In the genomic region with DNA sequence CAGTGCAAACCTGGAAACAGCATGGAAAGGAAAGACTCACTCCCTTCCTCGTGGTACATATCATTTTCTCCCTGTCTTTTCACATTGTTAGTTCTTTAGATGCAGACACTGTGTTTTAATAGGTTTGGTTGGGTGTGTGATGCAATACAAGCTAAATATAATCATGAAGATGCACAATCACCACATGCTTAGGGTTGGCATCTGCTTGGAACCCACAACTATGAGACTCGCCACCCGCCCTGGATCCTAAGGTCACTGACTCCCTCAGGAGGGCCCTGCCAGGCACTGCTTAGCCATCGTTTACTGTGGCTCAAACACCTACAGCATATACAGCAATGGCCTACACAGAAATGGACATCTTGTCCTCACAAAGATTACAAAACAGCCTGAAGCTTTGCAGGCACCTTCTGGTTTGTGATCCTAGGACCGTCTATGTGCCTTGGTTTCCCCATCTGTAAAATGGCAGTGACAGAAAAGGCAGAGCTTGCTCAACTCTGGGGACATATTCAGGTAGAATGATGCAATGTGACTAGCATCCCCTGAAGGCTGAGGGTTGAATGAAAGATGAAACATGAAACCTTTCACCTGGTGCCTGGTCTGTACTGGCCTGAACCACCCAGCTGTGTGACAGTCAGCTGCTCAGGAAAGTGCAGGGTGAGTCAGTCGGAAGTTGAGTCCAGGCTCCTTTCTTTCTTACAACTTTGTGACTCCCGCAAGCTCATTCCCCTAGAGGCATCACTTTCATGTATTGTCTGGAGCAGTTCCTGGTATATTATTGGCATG, we compare ENCODE assay signal across 10 cellular contexts.
DNase-seq lines count a peak whose midpoint lies in the region; ATAC-seq and TF ChIP-seq lines count a peak whose summit lies in the region.
"Had no signal": no experiment of that assay in that cellular context is flagged by ENCODE, and none has a peak within 500 bp of the region (broad histone marks: within the 10 kb centered on the region; RNA-seq: fewer than 3 reads in every experiment).

No MANE protein-coding gene starts in this region.

- BruUV-seq in mammary epithelial cell (replicated peaks; lab: Mats Ljungman, UMichigan), result no TSS peak

- intact Hi-C loops in mammary epithelial cell (cut with micrococcal nuclease), result loop anchor here (1.0 kb wide), 1 partner anchor 13 kb away; no protein-coding TSS in a partner anchor

- no peaks in the 10 kb centered on the region for H3K9me2 ChIP-seq in SK-N-SH

- 0 out of 2 replicates have a peak overlapping the region, but pooled peaks have one; percentile 40 for H2AFZ ChIP-seq in SK-N-SH (ENCODE audit: low read depth)
- H2AFZ ChIP-seq in mammary epithelial cell (ENCODE audit: low read depth, low read length), result no peak overlapping the region
- no peak overlapping the region for H2AFZ ChIP-seq in smooth muscle cell (ENCODE audit: low read depth)

- H3K4me3 ChIP-seq in SK-N-SH (ENCODE audit: low read depth in 2 of 2, low read length in 1 of 2), result no peak overlapping the region
- H3K4me3 ChIP-seq in mammary epithelial cell (replicated peaks in 1 of 3; ENCODE audit: insufficient read depth in 1 of 3, low read depth in 2 of 3, low read length in 3 of 3), result no peak overlapping the region
- H3K4me3 ChIP-seq in smooth muscle cell, result no peak overlapping the region
- H3K4me3 ChIP-seq: stomach had no signal

- H3K27ac ChIP-seq in SK-N-SH (ENCODE audit: low read depth in 2 of 2, low read length in 1 of 2) (no peak overlapping the region), mammary epithelial cell (ENCODE audit: insufficient read depth, low read depth, low read length) (no peak overlapping the region), smooth muscle cell (ENCODE audit: low read depth) (peak overlapping the region; percentile 34)
- H3K27ac ChIP-seq: stomach had no signal

- H3K9ac ChIP-seq in SK-N-SH, result no peak overlapping the region
- H3K9ac ChIP-seq in mammary epithelial cell (ENCODE audit: insufficient read depth, low read length), result no peak overlapping the region
- no peak overlapping the region for H3K9ac ChIP-seq in smooth muscle cell (ENCODE audit: low read depth)

- H3K4me1 ChIP-seq in SK-N-SH (ENCODE audit: control insufficient read depth in 1 of 2, insufficient read depth in 2 of 2, low read depth in 1 of 2, low read length in 1 of 2) (peaks cover 5 to 6% of the 10 kb centered on the region in 2 experiments; a peak in 2 of 4 replicates), mammary epithelial cell (ENCODE audit: insufficient read depth, low read length) (peaks cover 36% of the 10 kb centered on the region), smooth muscle cell (ENCODE audit: low read depth) (peaks cover 21% of the 10 kb centered on the region)

- no peak for DNase-seq in SK-N-SH
- DNase-seq in NCI-H2029 treated with DMSO at 0.1 percent for 48 hours (lab: John Stamatoyannopoulos, UW), result peak; percentile 4
- peak; percentile 92 for DNase-seq in mammary epithelial cell
- DNase-seq in smooth muscle cell (lab: John Stamatoyannopoulos, UW; ENCODE audit: unreplicated experiment), result no peak
- DNase-seq in NCI-H2081 treated with DMSO at 0.1 percent for 48 hours (lab: John Stamatoyannopoulos, UW), result no peak
- no peak for DNase-seq in activated CD4-positive, alpha-beta T cell treated with anti-CD3 and anti-CD28 coated beads, Interleukin-2, amount 50 U/mL, for 48 hours
- DNase-seq: hippocampal formation, stomach had no signal

- no peaks in the 10 kb centered on the region for H3K27me3 ChIP-seq in SK-N-SH (ENCODE audit: insufficient read depth)
- no peaks in the 10 kb centered on the region for H3K27me3 ChIP-seq in mammary epithelial cell (ENCODE audit: insufficient read depth, low read length)
- H3K27me3 ChIP-seq in smooth muscle cell (ENCODE audit: low read depth), result no peaks in the 10 kb centered on the region

- in situ Hi-C loops in mammary epithelial cell (cut with MboI; ENCODE audit: low sequenced_read_pairs in 2 of 2), result no loop called here

- no peak for ATAC-seq in SK-N-SH treated with all-trans-retinoic acid at 6 μM for 48 hours
- no peak for ATAC-seq in GM18517 (IDR thresholded peaks at IDR 0.05; ENCODE audit: unreplicated experiment)

- no peak overlapping the region for H3K4me2 ChIP-seq in SK-N-SH
- H3K4me2 ChIP-seq in mammary epithelial cell (ENCODE audit: insufficient read depth, low read depth, low read length), result no peak overlapping the region
- H3K4me2 ChIP-seq in smooth muscle cell, result no peak overlapping the region

- H3F3A ChIP-seq in SK-N-SH (replicated peaks; ENCODE audit: insufficient read depth), result peaks cover 3% of the 10 kb centered on the region
- H3F3A ChIP-seq in smooth muscle cell (ENCODE audit: low read depth), result peaks cover 7% of the 10 kb centered on the region

- H4K20me1 ChIP-seq in SK-N-SH (ENCODE audit: insufficient read depth) (no peaks in the 10 kb centered on the region), mammary epithelial cell (ENCODE audit: insufficient read depth, low read length) (no peaks in the 10 kb centered on the region), smooth muscle cell (ENCODE audit: low read depth) (no peaks in the 10 kb centered on the region)

- WGBS in SK-N-SH (ENCODE audit: low lambda C conversion rate), result 85% methylated on average over 7 of the region's 7 CpGs
- 52% methylated on average over 7 of the region's 7 CpGs for WGBS in mammary epithelial cell (ENCODE audit: low coverage, missing lambda C conversion rate)
- 53% methylated on average over 7 of the region's 7 CpGs for WGBS in smooth muscle cell (ENCODE audit: low lambda C conversion rate)

- H3K9me3 ChIP-seq in SK-N-SH, result no peaks in the 10 kb centered on the region
- H3K9me3 ChIP-seq in mammary epithelial cell (replicated peaks; ENCODE audit: insufficient read depth, low read length), result no peaks in the 10 kb centered on the region
- H3K9me3 ChIP-seq in smooth muscle cell (replicated peaks; ENCODE audit: low read depth), result no peaks in the 10 kb centered on the region
- H3K9me3 ChIP-seq: stomach had no signal

- POLR2A ChIA-PET in SK-N-SH (lab: Yijun Ruan, JAX), result no interaction called here

- TF ChIP-seq EP300 in SK-N-SH (IDR thresholded peaks at IDR 0.05; ENCODE audit: borderline replicate concordance in 1 of 2, low read depth in 1 of 2, low read length in 1 of 2), result no peak

- H3K36me3 ChIP-seq in SK-N-SH (replicated peaks in 1 of 2; ENCODE audit: control insufficient read depth in 1 of 2, insufficient read depth in 2 of 2, low read length in 1 of 2) (no peaks in the 10 kb centered on the region), mammary epithelial cell (ENCODE audit: insufficient read depth, low read length) (no peaks in the 10 kb centered on the region), smooth muscle cell (ENCODE audit: low read depth) (no peaks in the 10 kb centered on the region)
- H3K36me3 ChIP-seq: stomach had no signal

- no peak for TF ChIP-seq RAD21 in SK-N-SH (IDR thresholded peaks at IDR 0.05; ENCODE audit: low read length)

- TF ChIP-seq CTCF in SK-N-SH (IDR thresholded peaks at IDR 0.05), result no peak
- no peak for TF ChIP-seq CTCF in mammary epithelial cell (conservative IDR thresholded peaks at IDR 0.05 in 1 of 2, IDR thresholded peaks at IDR 0.05 in 1 of 2; ENCODE audit: extremely low read depth in 1 of 2, insufficient read depth in 1 of 2, low read depth in 1 of 2, low read length in 2 of 2)
- no peak for TF ChIP-seq CTCF in smooth muscle cell (IDR thresholded peaks at IDR 0.05; ENCODE audit: borderline replicate concordance, insufficient read depth, poor library complexity, severe bottlenecking)

- no peaks in the 10 kb centered on the region for H3K79me2 ChIP-seq in SK-N-SH (ENCODE audit: insufficient read depth)
- H3K79me2 ChIP-seq in mammary epithelial cell (ENCODE audit: insufficient read depth, low read length), result no peaks in the 10 kb centered on the region
- H3K79me2 ChIP-seq in smooth muscle cell (ENCODE audit: low read depth), result no peaks in the 10 kb centered on the region

- CTCF ChIA-PET in SK-N-SH (lab: Yijun Ruan, JAX) (interaction anchor here (1.0 to 1.6 kb wide), 2 partner anchors 22 to 54 kb away, joined by 3 read pairs; no protein-coding TSS in a partner anchor), mammary epithelial cell (lab: Charles Lee; ENCODE audit: low non-redundant PET) (no interaction called here)

- dilution Hi-C loops in mammary epithelial cell (cut with HindIII; ENCODE audit: low sequenced_read_pairs), result no loop called here

TF ChIP-seq in SK-N-SH, 30 proteins besides CTCF, POLR2A, EP300 and RAD21:
- TF ChIP-seq FOSL2 (IDR thresholded peaks at IDR 0.05; ENCODE audit: borderline replicate concordance, low read depth) (peak; percentile 11; the same call in 1 of the 2 replicates), EZH2phosphoT487 (IDR thresholded peaks at IDR 0.05; ENCODE audit: borderline replicate concordance, low read depth) (no peak), TCF12 (IDR thresholded peaks at IDR 0.05) (peak; percentile 40; the same call in 1 of the 2 replicates)

TF ChIP-seq in SK-N-SH treated with all-trans-retinoic acid at 6 μM for 48 hours, 23 proteins besides CTCF, POLR2A, EP300 and RAD21:
- TF ChIP-seq, protein P1, sequence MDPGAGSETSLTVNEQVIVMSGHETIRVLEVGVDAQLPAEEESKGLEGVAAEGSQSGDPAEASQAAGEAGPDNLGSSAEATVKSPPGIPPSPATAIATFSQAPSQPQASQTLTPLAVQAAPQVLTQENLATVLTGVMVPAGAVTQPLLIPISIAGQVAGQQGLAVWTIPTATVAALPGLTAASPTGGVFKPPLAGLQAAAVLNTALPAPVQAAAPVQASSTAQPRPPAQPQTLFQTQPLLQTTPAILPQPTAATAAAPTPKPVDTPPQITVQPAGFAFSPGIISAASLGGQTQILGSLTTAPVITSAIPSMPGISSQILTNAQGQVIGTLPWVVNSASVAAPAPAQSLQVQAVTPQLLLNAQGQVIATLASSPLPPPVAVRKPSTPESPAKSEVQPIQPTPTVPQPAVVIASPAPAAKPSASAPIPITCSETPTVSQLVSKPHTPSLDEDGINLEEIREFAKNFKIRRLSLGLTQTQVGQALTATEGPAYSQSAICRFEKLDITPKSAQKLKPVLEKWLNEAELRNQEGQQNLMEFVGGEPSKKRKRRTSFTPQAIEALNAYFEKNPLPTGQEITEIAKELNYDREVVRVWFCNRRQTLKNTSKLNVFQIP (CRISPR knock-in tag; IDR thresholded peaks at IDR 0.05; ENCODE audit: borderline replicate concordance, low read depth), result no peak
- TF ChIP-seq ZNF565 (CRISPR knock-in tag; conservative IDR thresholded peaks at IDR 0.05; ENCODE audit: low read depth) (no peak), TOX (CRISPR knock-in tag; IDR thresholded peaks at IDR 0.05; ENCODE audit: borderline replicate concordance) (no peak)

Comparison
In these comparisons a context has a peak if more than half of its experiments do, and no peak if none do; other contexts are left out.
1. DNase-seq: peak in NCI-H2029 treated with DMSO at 0.1 percent for 48 hours (single experiment) and mammary epithelial cell (single experiment); none in SK-N-SH (single experiment), smooth muscle cell (single experiment), NCI-H2081 treated with DMSO at 0.1 percent for 48 hours (single experiment) and activated CD4-positive, alpha-beta T cell treated with anti-CD3 and anti-CD28 coated beads, Interleukin-2, amount 50 U/mL, for 48 hours (0 of 2).